ENCODE assay signal across 1 cellular context in the genomic region with DNA sequence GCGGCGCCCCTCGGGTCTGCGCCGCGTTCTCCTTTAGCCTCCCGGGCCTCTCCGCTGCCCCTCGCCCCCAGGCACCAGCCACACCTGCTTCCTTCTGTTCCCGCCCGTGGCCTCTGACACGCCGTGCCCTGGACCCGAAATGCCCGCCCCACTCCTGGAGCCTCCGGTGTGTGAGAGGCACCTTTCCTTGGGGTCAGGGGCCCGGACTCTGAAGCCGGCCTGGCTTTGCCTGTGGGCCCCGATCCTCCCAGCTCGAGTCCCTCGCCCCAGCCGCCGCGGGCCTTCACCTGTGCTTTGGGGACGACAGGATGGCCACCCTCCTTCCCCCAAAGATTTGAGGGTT.
TF ChIP-seq lines count a peak whose summit lies in the region.

No MANE protein-coding gene starts in this region.

TF ChIP-seq in H1, 55 proteins besides CTCF, POLR2A, EP300 and RAD21:
- TF ChIP-seq TBP (IDR thresholded peaks at IDR 0.05; ENCODE audit: low read depth, low read length): no peak
- no peak for TF ChIP-seq RFX5 (IDR thresholded peaks at IDR 0.05; ENCODE audit: borderline replicate concordance, low read depth, low read length)
- no peak for TF ChIP-seq BACH1 (IDR thresholded peaks at IDR 0.05; ENCODE audit: low read length)
- no peak for TF ChIP-seq SUZ12 (IDR thresholded peaks at IDR 0.05; ENCODE audit: low read length)
- no peak for TF ChIP-seq NRF1 (IDR thresholded peaks at IDR 0.05; ENCODE audit: low read depth, low read length)
- TF ChIP-seq, protein P1, sequence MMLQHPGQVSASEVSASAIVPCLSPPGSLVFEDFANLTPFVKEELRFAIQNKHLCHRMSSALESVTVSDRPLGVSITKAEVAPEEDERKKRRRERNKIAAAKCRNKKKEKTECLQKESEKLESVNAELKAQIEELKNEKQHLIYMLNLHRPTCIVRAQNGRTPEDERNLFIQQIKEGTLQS (IDR thresholded peaks at IDR 0.05; ENCODE audit: insufficient read depth, low read depth, low read length): no peak
- no peak for TF ChIP-seq BRCA1 (IDR thresholded peaks at IDR 0.05; ENCODE audit: low read depth, low read length)
- no peak; a peak in 1 of 4 replicates for TF ChIP-seq HDAC2 (IDR thresholded peaks at IDR 0.05; ENCODE audit: borderline replicate concordance in 1 of 2, low read depth in 2 of 2, low read length in 2 of 2)
- no peak for TF ChIP-seq EZH2 (IDR thresholded peaks at IDR 0.05; ENCODE audit: low read depth, low read length, severe bottlenecking)
- TF ChIP-seq, protein P2, sequence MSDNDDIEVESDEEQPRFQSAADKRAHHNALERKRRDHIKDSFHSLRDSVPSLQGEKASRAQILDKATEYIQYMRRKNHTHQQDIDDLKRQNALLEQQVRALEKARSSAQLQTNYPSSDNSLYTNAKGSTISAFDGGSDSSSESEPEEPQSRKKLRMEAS (IDR thresholded peaks at IDR 0.05): no peak; the same call in 1 of the 2 replicates
- no peak for TF ChIP-seq ASH2L (IDR thresholded peaks at IDR 0.05; ENCODE audit: low read length)
- TF ChIP-seq, protein P3, sequence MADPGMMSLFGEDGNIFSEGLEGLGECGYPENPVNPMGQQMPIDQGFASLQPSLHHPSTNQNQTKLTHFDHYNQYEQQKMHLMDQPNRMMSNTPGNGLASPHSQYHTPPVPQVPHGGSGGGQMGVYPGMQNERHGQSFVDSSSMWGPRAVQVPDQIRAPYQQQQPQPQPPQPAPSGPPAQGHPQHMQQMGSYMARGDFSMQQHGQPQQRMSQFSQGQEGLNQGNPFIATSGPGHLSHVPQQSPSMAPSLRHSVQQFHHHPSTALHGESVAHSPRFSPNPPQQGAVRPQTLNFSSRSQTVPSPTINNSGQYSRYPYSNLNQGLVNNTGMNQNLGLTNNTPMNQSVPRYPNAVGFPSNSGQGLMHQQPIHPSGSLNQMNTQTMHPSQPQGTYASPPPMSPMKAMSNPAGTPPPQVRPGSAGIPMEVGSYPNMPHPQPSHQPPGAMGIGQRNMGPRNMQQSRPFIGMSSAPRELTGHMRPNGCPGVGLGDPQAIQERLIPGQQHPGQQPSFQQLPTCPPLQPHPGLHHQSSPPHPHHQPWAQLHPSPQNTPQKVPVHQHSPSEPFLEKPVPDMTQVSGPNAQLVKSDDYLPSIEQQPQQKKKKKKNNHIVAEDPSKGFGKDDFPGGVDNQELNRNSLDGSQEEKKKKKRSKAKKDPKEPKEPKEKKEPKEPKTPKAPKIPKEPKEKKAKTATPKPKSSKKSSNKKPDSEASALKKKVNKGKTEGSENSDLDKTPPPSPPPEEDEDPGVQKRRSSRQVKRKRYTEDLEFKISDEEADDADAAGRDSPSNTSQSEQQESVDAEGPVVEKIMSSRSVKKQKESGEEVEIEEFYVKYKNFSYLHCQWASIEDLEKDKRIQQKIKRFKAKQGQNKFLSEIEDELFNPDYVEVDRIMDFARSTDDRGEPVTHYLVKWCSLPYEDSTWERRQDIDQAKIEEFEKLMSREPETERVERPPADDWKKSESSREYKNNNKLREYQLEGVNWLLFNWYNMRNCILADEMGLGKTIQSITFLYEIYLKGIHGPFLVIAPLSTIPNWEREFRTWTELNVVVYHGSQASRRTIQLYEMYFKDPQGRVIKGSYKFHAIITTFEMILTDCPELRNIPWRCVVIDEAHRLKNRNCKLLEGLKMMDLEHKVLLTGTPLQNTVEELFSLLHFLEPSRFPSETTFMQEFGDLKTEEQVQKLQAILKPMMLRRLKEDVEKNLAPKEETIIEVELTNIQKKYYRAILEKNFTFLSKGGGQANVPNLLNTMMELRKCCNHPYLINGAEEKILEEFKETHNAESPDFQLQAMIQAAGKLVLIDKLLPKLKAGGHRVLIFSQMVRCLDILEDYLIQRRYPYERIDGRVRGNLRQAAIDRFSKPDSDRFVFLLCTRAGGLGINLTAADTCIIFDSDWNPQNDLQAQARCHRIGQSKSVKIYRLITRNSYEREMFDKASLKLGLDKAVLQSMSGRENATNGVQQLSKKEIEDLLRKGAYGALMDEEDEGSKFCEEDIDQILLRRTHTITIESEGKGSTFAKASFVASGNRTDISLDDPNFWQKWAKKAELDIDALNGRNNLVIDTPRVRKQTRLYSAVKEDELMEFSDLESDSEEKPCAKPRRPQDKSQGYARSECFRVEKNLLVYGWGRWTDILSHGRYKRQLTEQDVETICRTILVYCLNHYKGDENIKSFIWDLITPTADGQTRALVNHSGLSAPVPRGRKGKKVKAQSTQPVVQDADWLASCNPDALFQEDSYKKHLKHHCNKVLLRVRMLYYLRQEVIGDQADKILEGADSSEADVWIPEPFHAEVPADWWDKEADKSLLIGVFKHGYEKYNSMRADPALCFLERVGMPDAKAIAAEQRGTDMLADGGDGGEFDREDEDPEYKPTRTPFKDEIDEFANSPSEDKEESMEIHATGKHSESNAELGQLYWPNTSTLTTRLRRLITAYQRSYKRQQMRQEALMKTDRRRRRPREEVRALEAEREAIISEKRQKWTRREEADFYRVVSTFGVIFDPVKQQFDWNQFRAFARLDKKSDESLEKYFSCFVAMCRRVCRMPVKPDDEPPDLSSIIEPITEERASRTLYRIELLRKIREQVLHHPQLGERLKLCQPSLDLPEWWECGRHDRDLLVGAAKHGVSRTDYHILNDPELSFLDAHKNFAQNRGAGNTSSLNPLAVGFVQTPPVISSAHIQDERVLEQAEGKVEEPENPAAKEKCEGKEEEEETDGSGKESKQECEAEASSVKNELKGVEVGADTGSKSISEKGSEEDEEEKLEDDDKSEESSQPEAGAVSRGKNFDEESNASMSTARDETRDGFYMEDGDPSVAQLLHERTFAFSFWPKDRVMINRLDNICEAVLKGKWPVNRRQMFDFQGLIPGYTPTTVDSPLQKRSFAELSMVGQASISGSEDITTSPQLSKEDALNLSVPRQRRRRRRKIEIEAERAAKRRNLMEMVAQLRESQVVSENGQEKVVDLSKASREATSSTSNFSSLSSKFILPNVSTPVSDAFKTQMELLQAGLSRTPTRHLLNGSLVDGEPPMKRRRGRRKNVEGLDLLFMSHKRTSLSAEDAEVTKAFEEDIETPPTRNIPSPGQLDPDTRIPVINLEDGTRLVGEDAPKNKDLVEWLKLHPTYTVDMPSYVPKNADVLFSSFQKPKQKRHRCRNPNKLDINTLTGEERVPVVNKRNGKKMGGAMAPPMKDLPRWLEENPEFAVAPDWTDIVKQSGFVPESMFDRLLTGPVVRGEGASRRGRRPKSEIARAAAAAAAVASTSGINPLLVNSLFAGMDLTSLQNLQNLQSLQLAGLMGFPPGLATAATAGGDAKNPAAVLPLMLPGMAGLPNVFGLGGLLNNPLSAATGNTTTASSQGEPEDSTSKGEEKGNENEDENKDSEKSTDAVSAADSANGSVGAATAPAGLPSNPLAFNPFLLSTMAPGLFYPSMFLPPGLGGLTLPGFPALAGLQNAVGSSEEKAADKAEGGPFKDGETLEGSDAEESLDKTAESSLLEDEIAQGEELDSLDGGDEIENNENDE (IDR thresholded peaks at IDR 0.05; ENCODE audit: insufficient replicate concordance, low read length): no peak
- no peak for TF ChIP-seq SP2 (IDR thresholded peaks at IDR 0.05; ENCODE audit: low read length)
- TF ChIP-seq EGR1 (IDR thresholded peaks at IDR 0.05; ENCODE audit: borderline replicate concordance, low read depth, low read length): no peak
